Comparison of ENCODE assay signal across 25 cellular contexts in the genomic region with DNA sequence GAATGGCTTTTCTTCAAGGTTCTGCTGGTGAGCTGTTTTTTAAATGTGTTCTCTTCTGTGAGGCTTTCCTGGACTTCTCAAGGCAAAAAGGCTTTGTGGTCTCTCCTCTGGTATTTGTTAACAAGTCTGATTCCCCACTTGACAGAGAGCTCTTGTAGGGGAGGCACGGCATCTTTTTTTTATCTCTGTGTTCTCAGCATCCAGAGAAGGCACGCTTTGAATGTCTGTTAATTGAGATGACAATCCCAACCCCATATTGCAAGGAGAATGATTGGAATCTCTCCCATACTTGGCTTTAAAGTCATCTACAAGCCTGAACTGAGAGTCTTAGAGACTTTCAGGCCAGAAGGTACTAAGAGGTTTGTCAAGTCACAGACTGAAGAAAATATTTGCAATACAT. TPM values are rescaled to one million over a fixed set of nuclear protein-coding genes. Genes with fewer than 3 reads are reported as not detected.
DNase-seq lines count a peak whose midpoint lies in the region; ATAC-seq, FAIRE-seq and TF ChIP-seq lines count a peak whose summit lies in the region.
"Had no signal": no experiment of that assay in that cellular context is flagged by ENCODE, and none has a peak within 500 bp of the region (broad histone marks: within the 10 kb centered on the region; RNA-seq: fewer than 3 reads in every experiment).

No MANE protein-coding gene starts in this region.

- no peaks in the 10 kb centered on the region for H3K79me2 ChIP-seq in GM23248 (ENCODE audit: insufficient read depth)
- no peaks in the 10 kb centered on the region for H3K79me2 ChIP-seq in GM12878 (ENCODE audit: control insufficient read depth, insufficient read depth, low read length)
- no peaks in the 10 kb centered on the region for H3K79me2 ChIP-seq in keratinocyte (ENCODE audit: control insufficient read depth, insufficient read depth, low read length)

- BruUV-seq in GM12878 (replicated peaks; lab: Mats Ljungman, UMichigan): no TSS peak

- TF ChIP-seq CTCF in AG10803 (conservative IDR thresholded peaks at IDR 0.05; ENCODE audit: low read length): no peak
- TF ChIP-seq CTCF in GM12878 (IDR thresholded peaks at IDR 0.05 in 2 of 3, conservative IDR thresholded peaks at IDR 0.05 in 1 of 3; ENCODE audit: control insufficient read depth in 2 of 3, extremely low read depth in 1 of 3, insufficient read depth in 1 of 3, low read depth in 3 of 3, low read length in 3 of 3): no peak
- TF ChIP-seq CTCF in keratinocyte (optimal IDR thresholded peaks at IDR 0.05 in 1 of 3, IDR thresholded peaks at IDR 0.05 in 1 of 3, conservative IDR thresholded peaks at IDR 0.05 in 1 of 3; ENCODE audit: extremely low read depth in 1 of 3, insufficient read depth in 2 of 3, low read length in 3 of 3): no peak

- H3K4me1 ChIP-seq in GM23248 (ENCODE audit: insufficient read depth): peaks cover 24% of the 10 kb centered on the region
- no peaks in the 10 kb centered on the region for H3K4me1 ChIP-seq in GM12878 (ENCODE audit: control insufficient read depth, insufficient read depth, low read length)
- peaks cover 29% of the 10 kb centered on the region for H3K4me1 ChIP-seq in keratinocyte (ENCODE audit: control insufficient read depth, extremely low read depth, insufficient read depth, low read length)
- H3K4me1 ChIP-seq in effector memory CD4-positive, alpha-beta T cell (ENCODE audit: control insufficient read depth, insufficient read depth, low read length, poor library complexity, severe bottlenecking): no peaks in the 10 kb centered on the region
- H3K4me1 ChIP-seq: Caco-2, psoas muscle had no signal

- H3K4me3 ChIP-seq in AG10803 (ENCODE audit: low read length) (no peak overlapping the region), GM23248 (no peak overlapping the region), GM12878 (no peak overlapping the region), keratinocyte (ENCODE audit: control insufficient read depth in 2 of 3, extremely low read depth in 1 of 3, insufficient read depth in 2 of 3, low read depth in 1 of 3, low read length in 3 of 3) (peak overlapping the region in 1 of 3 experiments; percentile 54)
- H3K4me3 ChIP-seq in effector memory CD4-positive, alpha-beta T cell (ENCODE audit: insufficient read depth, low read depth, low read length, poor library complexity, severe bottlenecking): no peak overlapping the region
- H3K4me3 ChIP-seq: cardiac muscle cell, GM23338, psoas muscle had no signal

- POLR2A ChIA-PET in GM12878 (lab: Charles Lee): interaction anchor here (0.6 to 1.8 kb wide), 3 partner anchors 13 to 128 kb away, joined by 3 to 7 read pairs (median 4); no protein-coding TSS in a partner anchor

- WGBS in GM23248 (ENCODE audit: low coverage in 1 of 2, low lambda C conversion rate in 2 of 2, missing lambda C conversion rate in 2 of 2), 2 experiments: 20 to 52% methylated on average over 2 of the region's 2 CpGs
- WGBS in GM12878 (ENCODE audit: insufficient coverage, insufficient replicate concordance, low lambda C conversion rate, missing lambda C conversion rate): 68% methylated on average over 2 of the region's 2 CpGs

- RAD21 ChIA-PET in GM12878 (lab: Charles Lee; ENCODE audit: unreplicated experiment): interaction anchor here (0.6 to 2.2 kb wide), 3 partner anchors 57 to 289 kb away, joined by 3 to 4 read pairs (median 4); no protein-coding TSS in a partner anchor

- H3F3A ChIP-seq in GM23248 (ENCODE audit: insufficient read depth): peaks cover 31% of the 10 kb centered on the region

- H3K27me3 ChIP-seq in GM23248 (replicated peaks; ENCODE audit: insufficient read depth) (no peaks in the 10 kb centered on the region), GM12878 (replicated peaks in 1 of 2; ENCODE audit: control insufficient read depth in 2 of 2, insufficient read depth in 2 of 2, low read length in 1 of 2) (no peaks in the 10 kb centered on the region), keratinocyte (ENCODE audit: control insufficient read depth, extremely low read depth, insufficient read depth, low read length) (no peaks in the 10 kb centered on the region)
- no peaks in the 10 kb centered on the region for H3K27me3 ChIP-seq in effector memory CD4-positive, alpha-beta T cell (replicated peaks; ENCODE audit: control insufficient read depth, insufficient read depth, low read length, poor library complexity, severe bottlenecking)
- H3K27me3 ChIP-seq: cardiac muscle cell had no signal

- no peaks in the 10 kb centered on the region for H3K36me3 ChIP-seq in GM23248 (ENCODE audit: low read depth)
- H3K36me3 ChIP-seq in GM12878 (ENCODE audit: control insufficient read depth in 2 of 2, insufficient read depth in 2 of 2, low read length in 1 of 2): no peaks in the 10 kb centered on the region
- H3K36me3 ChIP-seq in keratinocyte (ENCODE audit: control insufficient read depth in 2 of 2, extremely low read depth in 1 of 2, insufficient read depth in 2 of 2, low read length in 2 of 2): no peaks in the 10 kb centered on the region
- no peaks in the 10 kb centered on the region for H3K36me3 ChIP-seq in effector memory CD4-positive, alpha-beta T cell (ENCODE audit: control insufficient read depth, insufficient read depth, low read length)
- H3K36me3 ChIP-seq: cardiac muscle cell had no signal

- no peak overlapping the region for H3K9ac ChIP-seq in GM23248
- no peak overlapping the region for H3K9ac ChIP-seq in GM12878 (ENCODE audit: control insufficient read depth, insufficient read depth, low read length)
- peak overlapping the region; percentile 81 for H3K9ac ChIP-seq in keratinocyte (ENCODE audit: control insufficient read depth, extremely low read depth, insufficient read depth, low read length)
- H3K9ac ChIP-seq: KMS-11 had no signal

- TF ChIP-seq POLR2A in GM12878 (IDR thresholded peaks at IDR 0.05; ENCODE audit: low read depth, low read length): no peak

- in situ Hi-C loops in GM23248 (cut with MboI) (no loop called here), GM12878 (cut with MboI) (no loop called here)

- H3K9me3 ChIP-seq in GM23248 (ENCODE audit: low read depth): no peaks in the 10 kb centered on the region
- H3K9me3 ChIP-seq in GM12878 (replicated peaks; ENCODE audit: control insufficient read depth, insufficient read depth, low read length): no peaks in the 10 kb centered on the region; the same call in 2 of the 3 replicates
- no peaks in the 10 kb centered on the region for H3K9me3 ChIP-seq in keratinocyte (ENCODE audit: control insufficient read depth, low read depth, low read length)
- H3K9me3 ChIP-seq in effector memory CD4-positive, alpha-beta T cell (ENCODE audit: control insufficient read depth, low read length): no peaks in the 10 kb centered on the region
- H3K9me3 ChIP-seq: psoas muscle had no signal

- H3K4me2 ChIP-seq in GM23248 (ENCODE audit: unreplicated experiment) (no peak overlapping the region), GM12878 (ENCODE audit: control insufficient read depth, insufficient read depth) (no peak overlapping the region), keratinocyte (ENCODE audit: control insufficient read depth, extremely low read depth, insufficient read depth, low read depth, low read length) (peak overlapping the region; percentile 96)
- H3K4me2 ChIP-seq: GM23338, KMS-11 had no signal

- dilution Hi-C loops in keratinocyte (cut with MboI; ENCODE audit: extremely low pct_ligation_motif_present, low sequenced_read_pairs): no loop called here

- no peak for TF ChIP-seq RAD21 in GM12878 (IDR thresholded peaks at IDR 0.05; ENCODE audit: insufficient read depth, low read depth, low read length)

- SMC1A ChIA-PET in GM12878 (lab: Charles Lee; ENCODE audit: uncharacterized antibody, unreplicated experiment): interaction anchor here (1.1 to 10.1 kb wide), 5 partner anchors 8 to 170 kb away, joined by 3 to 70 read pairs (median 40); no protein-coding TSS in a partner anchor

- H2AFZ ChIP-seq in GM23248: peak overlapping the region; percentile 73
- 0 out of 2 replicates have a peak overlapping the region, but pooled peaks have one; percentile 7 for H2AFZ ChIP-seq in GM12878 (ENCODE audit: control insufficient read depth, low read depth, low read length)
- peak overlapping the region; percentile 3 for H2AFZ ChIP-seq in keratinocyte (ENCODE audit: control insufficient read depth, low read length)
- H2AFZ ChIP-seq: GM23338 had no signal

- ATAC-seq in GM12878: no peak
- ATAC-seq: GM23338; naive thymus-derived CD8-positive, alpha-beta T cell; psoas muscle; WTC11 had no signal

- no peak for TF ChIP-seq EP300 in GM12878 (IDR thresholded peaks at IDR 0.05; ENCODE audit: borderline replicate concordance in 1 of 2, control insufficient read depth in 1 of 2, low read depth in 2 of 2, low read length in 2 of 2)

- CTCF ChIA-PET in GM12878 (lab: Yijun Ruan, JAX): interaction anchor here (0.8 to 8.5 kb wide), 8 partner anchors 12 to 191 kb away, joined by 3 to 64 read pairs (median 5); a partner anchor contains a TSS

- no peaks in the 10 kb centered on the region for H3K9me2 ChIP-seq in GM23248 (ENCODE audit: insufficient read depth)

- DNase-seq in AG10803 (ENCODE audit: low read depth): peak; percentile 96
- peak; percentile 40 for DNase-seq in GM23248
- no peak for DNase-seq in GM12878 (ENCODE audit: low read depth, low spot score)
- DNase-seq in keratinocyte (ENCODE audit: low read depth, low spot score): no peak
- no peak for DNase-seq in NK-92 (lab: John Stamatoyannopoulos, UW; ENCODE audit: unreplicated experiment)
- DNase-seq in SHP77 (lab: John Stamatoyannopoulos, UW): no peak
- no peak for DNase-seq in effector memory CD4-positive, alpha-beta T cell
- DNase-seq: ACHN; activated CD8-positive, alpha-beta memory T cell treated with anti-CD3 and anti-CD28 coated beads, Interleukin-2, amount 50 U/mL, for 4 hours; activated naive CD4-positive, alpha-beta T cell treated with anti-CD3 and anti-CD28 coated beads for 36 hours; amygdala; Caco-2; DMS79 treated with DMSO at 0.1 percent for 48 hours; kidney; naive thymus-derived CD8-positive, alpha-beta T cell; NCI-H1436; NCI-H446 treated with DMSO at 0.1 percent for 48 hours; nucleus accumbens; psoas muscle; SW 1271; T1000 had no signal

- intact Hi-C loops in GM12878 (cut with micrococcal nuclease; ENCODE audit: unreplicated experiment): no loop called here

- FAIRE-seq in GM12878 (lab: Jason Lieb, UNC) (no peak), keratinocyte (lab: Jason Lieb, UNC) (peak; percentile 46)

- no peaks in the 10 kb centered on the region for H3K9me1 ChIP-seq in keratinocyte (ENCODE audit: control insufficient read depth, extremely low read depth, insufficient read depth, low read length)

- no peaks in the 10 kb centered on the region for H4K20me1 ChIP-seq in GM23248 (ENCODE audit: insufficient read depth)
- H4K20me1 ChIP-seq in GM12878 (ENCODE audit: control insufficient read depth, insufficient read depth): no peaks in the 10 kb centered on the region
- H4K20me1 ChIP-seq in keratinocyte (ENCODE audit: control insufficient read depth, extremely low read depth, insufficient read depth, low read length): no peaks in the 10 kb centered on the region

- H3K27ac ChIP-seq in GM23248: peak overlapping the region; percentile 61; the same call in 1 of the 2 replicates
- H3K27ac ChIP-seq in GM12878 (ENCODE audit: control insufficient read depth, insufficient read depth): no peak overlapping the region
- peak overlapping the region; percentile 90 for H3K27ac ChIP-seq in keratinocyte (ENCODE audit: control insufficient read depth, insufficient read depth, low read length)
- no peak overlapping the region for H3K27ac ChIP-seq in effector memory CD4-positive, alpha-beta T cell (ENCODE audit: insufficient read depth, low read length, poor library complexity, severe bottlenecking)
- H3K27ac ChIP-seq: cardiac muscle cell, KMS-11, psoas muscle had no signal

RNA-seq across cellular contexts. Expression of a gene that starts 22.6 kb away (rescaled TPM):
- total RNA-seq in GM23248 (2014; rRNA removed; shearing (Covaris generic)): 1.8 and 6.3 TPM in 2 replicates
- 4.1 and 5.2 TPM in 2 replicates for polyA plus RNA-seq in GM23248 (2016; fragmentation: Nextera tagmentation; extraction: Ambion mirVana)
- total RNA-seq in GM12878 (2013; cell fraction: nucleolus; rRNA removed): 2.9 and 3.6 TPM in 2 replicates
- total RNA-seq in GM12878 (2014; rRNA removed): 2.3 and 3.7 TPM in 2 replicates
- 4.1 and 4.2 TPM in 2 replicates for total RNA-seq in GM12878 (2014; rRNA removed; fragmentation: Illumina TruSeq; extraction: Trizol)
- 3.0 and 3.5 TPM in 2 replicates for total RNA-seq in GM12878 (2021)
- 0.96 TPM for polyA plus RNA-seq in GM12878 (2011; ENCODE audit: low read depth)
- polyA plus RNA-seq in GM12878 (2011; rRNA removed): 6.6 and 9.6 TPM in 2 replicates
- polyA plus RNA-seq in GM12878 (2011; cell fraction: cytosol; rRNA removed): 4.1 and 5.9 TPM in 2 replicates
- polyA plus RNA-seq in GM12878 (2011; cell fraction: nucleus; rRNA removed): 9.2 and 10.0 TPM in 2 replicates
- 1.3 and 1.5 TPM in 2 replicates for polyA plus RNA-seq in GM12878 (2012)
- polyA plus RNA-seq in GM12878 (2014; fragmentation: Illumina TruSeq; extraction: Trizol): 4.9 and 5.3 TPM in 2 replicates
- polyA plus RNA-seq in GM12878 (2014; fragmentation: Nextera tagmentation; extraction: Ambion mirVana): 1 to 10 TPM; 2.0 to 2.5 TPM
- 2.5 and 2.6 TPM in 2 replicates for polyA plus RNA-seq in GM12878 (2014; rRNA removed)
- 1 to 10 TPM; 2.9 to 3.4 TPM for polyA plus RNA-seq in GM12878 (2016; fragmentation: Nextera tagmentation; extraction: Ambion mirVana)
- polyA minus RNA-seq in GM12878 (2011; rRNA and poly(A)+ RNA removed): 4.6 and 6.6 TPM in 2 replicates
- 2.3 and 4.1 TPM in 2 replicates for polyA minus RNA-seq in GM12878 (2011; cell fraction: cytosol; rRNA and poly(A)+ RNA removed)
- polyA minus RNA-seq in GM12878 (2011; cell fraction: nucleus; rRNA and poly(A)+ RNA removed): 3.9 and 5.5 TPM in 2 replicates
- 17.2 to 19.7 TPM (median 18.0 TPM) in 3 replicates for polyA plus RNA-seq in keratinocyte
- 13.7 TPM for polyA plus RNA-seq in keratinocyte (2011; ENCODE audit: low read depth)
- 8.8 and 14.9 TPM in 2 replicates for polyA plus RNA-seq in keratinocyte (2011; cell fraction: cytosol; rRNA removed)
- polyA plus RNA-seq in keratinocyte (2011; cell fraction: nucleus; rRNA removed): 41.0 and 50.4 TPM in 2 replicates
- 13.0 and 13.5 TPM in 2 replicates for polyA plus RNA-seq in keratinocyte (2012; ENCODE audit: low replicate concordance)
- 6.3 to 7.3 TPM (median 7.1 TPM) in 3 replicates for polyA minus RNA-seq in keratinocyte
- polyA minus RNA-seq in keratinocyte (2011; cell fraction: cytosol; rRNA and poly(A)+ RNA removed): 9.4 TPM
- 11.9 and 12.2 TPM in 2 replicates for polyA minus RNA-seq in keratinocyte (2011; cell fraction: nucleus; rRNA and poly(A)+ RNA removed)
- polyA plus RNA-seq: naive thymus-derived CD8-positive, alpha-beta T cell had no signal

Comparison
In these comparisons a context has a peak if more than half of its experiments do, and no peak if none do; other contexts are left out.
1. DNase-seq: peak in AG10803 (single experiment) and GM23248 (single experiment); none in GM12878 (single experiment), keratinocyte (single experiment), NK-92 (single experiment), SHP77 (0 of 2) and effector memory CD4-positive, alpha-beta T cell (0 of 3).
2. H2AFZ ChIP-seq: peak in every context shown above with its lines; median percentile 73 in GM23248; 7 in GM12878; 3 in keratinocyte.
3. H3K27ac ChIP-seq: peak in GM23248 (single experiment) and keratinocyte (single experiment); none in GM12878 (single experiment) and effector memory CD4-positive, alpha-beta T cell (single experiment).